ENCODE assay signal across 10 cellular contexts in the genomic region with DNA sequence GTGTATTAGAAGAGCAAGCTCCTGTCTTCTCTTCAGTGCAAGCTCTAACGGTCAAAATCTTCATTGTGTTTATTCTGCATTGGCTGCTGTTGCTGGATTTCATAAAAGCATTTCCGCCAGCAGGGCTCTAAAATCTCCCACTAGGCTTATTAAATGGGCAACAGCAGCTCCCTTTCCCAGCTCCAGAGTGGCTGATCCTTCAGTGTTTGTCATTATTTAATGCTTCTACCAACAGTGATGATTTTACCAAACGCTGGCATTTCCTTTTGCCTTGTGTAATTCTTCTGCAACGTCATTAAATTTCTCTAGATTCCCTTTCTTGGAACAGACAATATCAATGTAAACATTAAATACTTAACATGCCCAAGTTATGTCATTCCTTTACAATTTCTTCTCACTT. TPM values are rescaled to one million over a fixed set of nuclear protein-coding genes. Genes with fewer than 3 reads are reported as not detected.
DNase-seq lines count a peak whose midpoint lies in the region; ATAC-seq and TF ChIP-seq lines count a peak whose summit lies in the region.
"Had no signal": no experiment of that assay in that cellular context is flagged by ENCODE, and none has a peak within 500 bp of the region (broad histone marks: within the 10 kb centered on the region; RNA-seq: fewer than 3 reads in every experiment).

No MANE protein-coding gene starts in this region.

- ATAC-seq in HG02571 (IDR thresholded peaks at IDR 0.05; ENCODE audit: unreplicated experiment) (no peak), HG03139 (IDR thresholded peaks at IDR 0.05; ENCODE audit: unreplicated experiment) (no peak)
- ATAC-seq: sciatic nerve had no signal

- CTCF ChIA-PET in Calu3 (lab: Charles Lee), result interaction anchor here (0.9 kb wide), 1 partner anchor 273 kb away, joined by 4 read pairs; no protein-coding TSS in a partner anchor

- H3K4me1 Mint-ChIP-seq in Calu3 (ENCODE audit: low read depth, unreplicated experiment) (peaks cover 42% of the 10 kb centered on the region), neural crest cell (peaks cover 77% of the 10 kb centered on the region)
- no peaks in the 10 kb centered on the region for H3K4me1 Mint-ChIP-seq in activated T-helper 1 cell treated with anti-CD3 and anti-CD28 coated beads, Interleukin-12 subunit alpha, Interleukin-12 subunit beta, Interleukin-2, Interleukin-4 antibody, amounts not matched to agents 30 ng/mL and 10 ng/mL and 1 ng/mL, durations not matched to agents 14 hours and 24 hours and 36 hours (ENCODE audit: low read depth)

- intact Hi-C loops in Calu3 (cut with micrococcal nuclease; ENCODE audit: unreplicated experiment), result loop anchor here (10.0 kb wide), 1 partner anchor 953 kb away; a partner anchor contains a TSS
- intact Hi-C loops in activated T-helper 1 cell treated with anti-CD3 and anti-CD28 coated beads, Interleukin-12 subunit alpha, Interleukin-12 subunit beta, Interleukin-2, Interleukin-4 antibody, amounts not matched to agents 30 ng/mL and 10 ng/mL and 1 ng/mL, durations not matched to agents 14 hours and 24 hours and 36 hours (cut with micrococcal nuclease), result no loop called here

- H3K9me3 Mint-ChIP-seq in Calu3 (ENCODE audit: low read depth, unreplicated experiment), result no peaks in the 10 kb centered on the region
- H3K9me3 Mint-ChIP-seq in neural crest cell, result no peaks in the 10 kb centered on the region
- H3K9me3 Mint-ChIP-seq in activated T-helper 1 cell treated with anti-CD3 and anti-CD28 coated beads, Interleukin-12 subunit alpha, Interleukin-12 subunit beta, Interleukin-2, Interleukin-4 antibody, amounts not matched to agents 30 ng/mL and 10 ng/mL and 1 ng/mL, durations not matched to agents 14 hours and 24 hours and 36 hours, result no peaks in the 10 kb centered on the region

- peaks cover 44% of the 10 kb centered on the region for H3K36me3 Mint-ChIP-seq in Calu3 (ENCODE audit: insufficient read depth, unreplicated experiment)
- H3K36me3 Mint-ChIP-seq in neural crest cell (ENCODE audit: low read depth), result peaks cover 10% of the 10 kb centered on the region
- H3K36me3 Mint-ChIP-seq in activated T-helper 1 cell treated with anti-CD3 and anti-CD28 coated beads, Interleukin-12 subunit alpha, Interleukin-12 subunit beta, Interleukin-2, Interleukin-4 antibody, amounts not matched to agents 30 ng/mL and 10 ng/mL and 1 ng/mL, durations not matched to agents 14 hours and 24 hours and 36 hours (ENCODE audit: low read depth), result peaks cover 10% of the 10 kb centered on the region

- peak overlapping the region; percentile 34 for H3K4me3 Mint-ChIP-seq in Calu3 (ENCODE audit: low read depth, unreplicated experiment)
- H3K4me3 Mint-ChIP-seq in neural crest cell, result peak overlapping the region; percentile 56
- H3K4me3 Mint-ChIP-seq in activated T-helper 1 cell treated with anti-CD3 and anti-CD28 coated beads, Interleukin-12 subunit alpha, Interleukin-12 subunit beta, Interleukin-2, Interleukin-4 antibody, amounts not matched to agents 30 ng/mL and 10 ng/mL and 1 ng/mL, durations not matched to agents 14 hours and 24 hours and 36 hours, result no peak overlapping the region

- H3K27me3 Mint-ChIP-seq in Calu3 (ENCODE audit: unreplicated experiment) (no peaks in the 10 kb centered on the region), neural crest cell (ENCODE audit: low read depth) (no peaks in the 10 kb centered on the region)
- no peaks in the 10 kb centered on the region for H3K27me3 Mint-ChIP-seq in activated T-helper 1 cell treated with anti-CD3 and anti-CD28 coated beads, Interleukin-12 subunit alpha, Interleukin-12 subunit beta, Interleukin-2, Interleukin-4 antibody, amounts not matched to agents 30 ng/mL and 10 ng/mL and 1 ng/mL, durations not matched to agents 14 hours and 24 hours and 36 hours (ENCODE audit: insufficient read depth)

- DNase-seq in Calu3 (no peak), M059J (ENCODE audit: low read depth) (peak; percentile 45), cerebellar cortex (ENCODE audit: low spot score) (peak; percentile 16), neural crest cell (ENCODE audit: low read depth, low spot score) (no peak), glomerular visceral epithelial cell (ENCODE audit: extremely low spot score) (no peak)
- no peak for DNase-seq in activated T-helper 1 cell treated with anti-CD3 and anti-CD28 coated beads, Interleukin-12 subunit alpha, Interleukin-12 subunit beta, Interleukin-2, Interleukin-4 antibody, amounts not matched to agents 30 ng/mL and 10 ng/mL and 1 ng/mL, durations not matched to agents 14 hours and 24 hours and 36 hours (ENCODE audit: low spot score)
- DNase-seq: left cardiac atrium had no signal

- TF ChIP-seq CTCF in Calu3 (IDR thresholded peaks at IDR 0.05; ENCODE audit: unreplicated experiment) (no peak), neural crest cell (conservative IDR thresholded peaks at IDR 0.05) (no peak)

- H3K27ac Mint-ChIP-seq in Calu3 (ENCODE audit: unreplicated experiment) (peak overlapping the region; percentile 93), neural crest cell (ENCODE audit: unreplicated experiment) (peak overlapping the region; percentile 89)
- H3K27ac Mint-ChIP-seq in activated T-helper 1 cell treated with anti-CD3 and anti-CD28 coated beads, Interleukin-12 subunit alpha, Interleukin-12 subunit beta, Interleukin-2, Interleukin-4 antibody, amounts not matched to agents 30 ng/mL and 10 ng/mL and 1 ng/mL, durations not matched to agents 14 hours and 24 hours and 36 hours, result no peak overlapping the region

- no TSS peak for BruUV-seq in Calu3 (replicated peaks; lab: Mats Ljungman, UMichigan)

RNA-seq across cellular contexts. Expression of a gene that starts 20.1 kb away (rescaled TPM):
- total RNA-seq in Calu3 (2022), result 37.7 and 49.4 TPM in 2 replicates
- 7.8 and 9.2 TPM in 2 replicates for total RNA-seq in M059J (2014; rRNA removed; shearing (Covaris generic))
- total RNA-seq in neural crest cell, result 18.7 and 19.2 TPM in 2 replicates
- total RNA-seq in activated T-helper 1 cell treated with anti-CD3 and anti-CD28 coated beads, Interleukin-12 subunit alpha, Interleukin-12 subunit beta, Interleukin-2, Interleukin-4 antibody, amounts not matched to agents 30 ng/mL and 10 ng/mL and 1 ng/mL, durations not matched to agents 14 hours and 24 hours and 36 hours, result 2.6 and 2.7 TPM in 2 replicates

Comparison
In these comparisons a context has a peak if more than half of its experiments do, and no peak if none do; other contexts are left out.
1. DNase-seq: peak in M059J (single experiment) and cerebellar cortex (single experiment); none in Calu3 (single experiment), neural crest cell (single experiment), glomerular visceral epithelial cell (single experiment) and activated T-helper 1 cell treated with anti-CD3 and anti-CD28 coated beads, Interleukin-12 subunit alpha, Interleukin-12 subunit beta, Interleukin-2, Interleukin-4 antibody, amounts not matched to agents 30 ng/mL and 10 ng/mL and 1 ng/mL, durations not matched to agents 14 hours and 24 hours and 36 hours (single experiment).